Comparison of ENCODE assay signal across 14 cellular contexts in the genomic region with DNA sequence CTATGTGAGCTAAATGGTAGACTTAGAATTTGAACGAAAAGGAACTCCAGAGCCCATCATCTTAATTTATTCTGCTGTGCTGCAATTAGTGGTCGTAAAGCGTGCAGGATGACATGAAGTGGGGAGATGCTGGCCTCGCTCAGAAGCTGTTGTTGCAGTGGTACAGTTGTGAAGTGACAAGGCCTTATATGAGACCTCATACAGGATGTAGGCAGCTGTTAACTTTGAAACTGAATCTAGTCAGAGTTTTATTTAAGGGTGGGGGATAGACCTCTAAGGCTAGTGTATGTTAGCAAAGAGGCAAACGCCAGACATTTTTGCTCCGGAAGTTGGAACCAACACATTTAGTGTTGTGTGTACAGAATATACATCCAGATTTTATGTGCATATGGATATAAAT. TPM values are rescaled to one million over a fixed set of nuclear protein-coding genes. Genes with fewer than 3 reads are reported as not detected.
DNase-seq lines count a peak whose midpoint lies in the region; ATAC-seq and TF ChIP-seq lines count a peak whose summit lies in the region.
"Had no signal": no experiment of that assay in that cellular context is flagged by ENCODE, and none has a peak within 500 bp of the region (broad histone marks: within the 10 kb centered on the region; RNA-seq: fewer than 3 reads in every experiment).

No MANE protein-coding gene starts in this region.

- intact Hi-C loops in breast epithelium (cut with DNase I; ENCODE audit: low total_unique reads) (no loop called here), posterior vena cava (cut with DNase I) (loop anchor here (5.0 to 10.0 kb wide), 3 partner anchors 355 to 613 kb away; no protein-coding TSS in a partner anchor)
- intact Hi-C loops in naive thymus-derived CD4-positive, alpha-beta T cell (cut with micrococcal nuclease) = no loop called here

- CTCF ChIA-PET in naive thymus-derived CD4-positive, alpha-beta T cell (lab: Charles Lee) = interaction anchor here (0.6 to 5.6 kb wide), 6 partner anchors 11 to 497 kb away, joined by 3 to 68 read pairs (median 6); no protein-coding TSS in a partner anchor

- H3K27ac ChIP-seq in breast epithelium (peak overlapping the region; percentile 33 to 66), temporal lobe (ENCODE audit: low read depth, low read length) (peak overlapping the region; percentile 51)
- no peak overlapping the region for H3K27ac ChIP-seq in naive thymus-derived CD4-positive, alpha-beta T cell (ENCODE audit: low read depth, low read length)
- H3K27ac ChIP-seq: SJCRH30, tibial artery had no signal

- POLR2A ChIA-PET in naive thymus-derived CD4-positive, alpha-beta T cell (lab: Charles Lee) = interaction anchor here (0.6 to 5.1 kb wide), 6 partner anchors 9 to 498 kb away, joined by 3 to 35 read pairs (median 4); no protein-coding TSS in a partner anchor

- H3K27me3 ChIP-seq in breast epithelium = no peaks in the 10 kb centered on the region
- H3K27me3 ChIP-seq in naive thymus-derived CD4-positive, alpha-beta T cell (ENCODE audit: control insufficient read depth in 2 of 2, insufficient read depth in 2 of 2, low read length in 2 of 2) = no peaks in the 10 kb centered on the region
- H3K27me3 ChIP-seq: SJCRH30, tibial artery had no signal

- peaks cover 2% of the 10 kb centered on the region for H3K36me3 ChIP-seq in breast epithelium
- peaks cover 4 to 16% (median 10%) of the 10 kb centered on the region in 3 experiments for H3K36me3 ChIP-seq in naive thymus-derived CD4-positive, alpha-beta T cell (ENCODE audit: control insufficient read depth in 2 of 3, insufficient read depth in 3 of 3, low read length in 3 of 3)

- peaks cover 81% of the 10 kb centered on the region for H3K4me1 Mint-ChIP-seq in activated T-cell treated with anti-CD3 and anti-CD28 coated beads, Interleukin-2, amount 50 U/mL, for 4 hours (ENCODE audit: low read depth)
- H3K4me1 Mint-ChIP-seq in naive thymus-derived CD4-positive, alpha-beta T cell = peaks cover 49 to 95% (median 84%) of the 10 kb centered on the region in 7 donors

- TF ChIP-seq POLR2A in breast epithelium (IDR thresholded peaks at IDR 0.05) = no peak

- H3K36me3 Mint-ChIP-seq in activated T-cell treated with anti-CD3 and anti-CD28 coated beads, Interleukin-2, amount 50 U/mL, for 4 hours (ENCODE audit: insufficient read depth) = peaks cover 18% of the 10 kb centered on the region
- H3K36me3 Mint-ChIP-seq in naive thymus-derived CD4-positive, alpha-beta T cell = peaks cover 0 to 23% (median 17%) of the 10 kb centered on the region in 5 donors

- H3K4me1 ChIP-seq in breast epithelium = peaks cover 7 to 30% of the 10 kb centered on the region in 2 donors
- peaks cover 29 to 61% of the 10 kb centered on the region in 2 donors for H3K4me1 ChIP-seq in naive thymus-derived CD4-positive, alpha-beta T cell (ENCODE audit: control insufficient read depth in 2 of 2, insufficient read depth in 2 of 2, low read length in 2 of 2)

- no peaks in the 10 kb centered on the region for H3K9me3 ChIP-seq in breast epithelium
- no peaks in the 10 kb centered on the region for H3K9me3 ChIP-seq in naive thymus-derived CD4-positive, alpha-beta T cell (ENCODE audit: control insufficient read depth in 2 of 3, low read length in 3 of 3)
- H3K9me3 ChIP-seq: SJCRH30, tibial artery had no signal

- DNase-seq in activated T-cell treated with anti-CD3 and anti-CD28 coated beads, Interleukin-2, amount 50 U/mL, for 4 hours = no peak
- no peak for DNase-seq in activated T-cell treated with anti-CD3 and anti-CD28 coated beads, Interleukin-2, amount 50 U/mL, for 1 hour
- DNase-seq in breast epithelium (ENCODE audit: low spot score in 2 of 2) = no peak
- DNase-seq in naive thymus-derived CD4-positive, alpha-beta T cell = peak in 1 of 9 donors; percentile 28
- DNase-seq in nucleus accumbens (lab: John Stamatoyannopoulos, UW) = no peak
- DNase-seq in posterior vena cava (ENCODE audit: low spot score) = no peak
- DNase-seq: DMS 273 treated with DMSO at 0.1 percent for 48 hours; effector memory CD4-positive, alpha-beta T cell; NCI-H2171; SJCRH30; small intestine; tibial artery had no signal

- no peak overlapping the region for H3K4me3 Mint-ChIP-seq in activated T-cell treated with anti-CD3 and anti-CD28 coated beads, Interleukin-2, amount 50 U/mL, for 4 hours
- H3K4me3 Mint-ChIP-seq in naive thymus-derived CD4-positive, alpha-beta T cell = peak overlapping the region in 9 of 10 donors; percentile 16 to 67 (median 46)

- TF ChIP-seq CTCF in breast epithelium (IDR thresholded peaks at IDR 0.05) = no peak

- peak overlapping the region in 8 of 9 donors; percentile 37 to 87 (median 56) for H3K27ac Mint-ChIP-seq in naive thymus-derived CD4-positive, alpha-beta T cell

- H3K4me3 ChIP-seq in breast epithelium = no peak overlapping the region
- no peak overlapping the region for H3K4me3 ChIP-seq in naive thymus-derived CD4-positive, alpha-beta T cell (ENCODE audit: low read length)
- H3K4me3 ChIP-seq: SJCRH30, tibial artery had no signal

- no peaks in the 10 kb centered on the region for H3K27me3 Mint-ChIP-seq in activated T-cell treated with anti-CD3 and anti-CD28 coated beads, Interleukin-2, amount 50 U/mL, for 4 hours (ENCODE audit: low read depth)
- H3K27me3 Mint-ChIP-seq in naive thymus-derived CD4-positive, alpha-beta T cell = peaks cover 0 to 2% (median 0%) of the 10 kb centered on the region in 5 donors

- peak; percentile 54 to 55 for ATAC-seq in activated T-cell treated with anti-CD3 and anti-CD28 coated beads, Interleukin-2, amount 50 U/mL, for 4 hours
- peak; percentile 55 for ATAC-seq in naive thymus-derived CD4-positive, alpha-beta T cell
- no peak for ATAC-seq in HG02938 (IDR thresholded peaks at IDR 0.05; ENCODE audit: unreplicated experiment)

- H3K9me3 Mint-ChIP-seq in activated T-cell treated with anti-CD3 and anti-CD28 coated beads, Interleukin-2, amount 50 U/mL, for 4 hours = no peaks in the 10 kb centered on the region
- peaks cover 0 to 2% (median 0%) of the 10 kb centered on the region in 11 donors for H3K9me3 Mint-ChIP-seq in naive thymus-derived CD4-positive, alpha-beta T cell

RNA-seq across cellular contexts. Expression of gene KLF3, which starts 13.5 kb away (rescaled TPM):
- total RNA-seq in activated T-cell treated with anti-CD3 and anti-CD28 coated beads, Interleukin-2, amount 50 U/mL, for 4 hours = 10 to 100 TPM in 2 of 3 donors, 1 to 10 TPM in 1; 9.9 to 12.6 (median 10.9) TPM
- total RNA-seq in breast epithelium (10 to 100 TPM; 33.4 to 48.5 (median 36.0) TPM), temporal lobe (25.3 TPM), posterior vena cava (10 to 100 TPM; 50.7 to 53.9 TPM)
- 100 to 1,000 TPM in 4 of 5 experiments, 10 to 100 TPM in 1; 21.0 to 142 (median 132) TPM for total RNA-seq in naive thymus-derived CD4-positive, alpha-beta T cell
- 10 to 100 TPM; 68.7 to 84.7 TPM for polyA plus RNA-seq in naive thymus-derived CD4-positive, alpha-beta T cell

Comparison
In these comparisons a context has a peak if more than half of its experiments do, and no peak if none do; other contexts are left out.
1. intact Hi-C loops: an anchor here in posterior vena cava (5.0 to 10.0 kb wide); none called in breast epithelium and naive thymus-derived CD4-positive, alpha-beta T cell.